Comparison of ENCODE assay signal across 14 cellular contexts in the genomic region with DNA sequence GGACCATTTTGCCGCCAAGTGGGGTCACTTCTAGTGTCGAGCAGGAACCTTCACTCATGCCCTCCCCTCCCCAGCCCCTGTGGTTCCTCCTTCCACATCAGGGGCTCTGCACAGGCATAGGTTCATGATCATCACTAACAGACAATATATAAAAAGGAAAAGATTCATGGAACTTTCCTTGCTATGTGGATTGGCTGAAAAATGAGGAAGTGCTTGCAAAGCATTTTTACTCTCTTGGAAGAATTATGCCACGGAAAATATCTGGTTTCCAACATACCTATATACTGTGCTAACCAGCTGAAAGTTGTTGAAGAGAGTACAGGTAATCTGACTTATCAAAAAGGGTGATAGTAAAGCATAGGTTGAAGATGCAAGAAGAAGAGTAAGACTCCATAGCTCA. TPM values are rescaled to one million over a fixed set of nuclear protein-coding genes. Genes with fewer than 3 reads are reported as not detected.
A peak's percentile ranks its signal among the peaks of the same experiment; 100 is the strongest.
DNase-seq lines count a peak whose midpoint lies in the region; ATAC-seq and TF ChIP-seq lines count a peak whose summit lies in the region.
"Had no signal": no experiment of that assay in that cellular context is flagged by ENCODE, and none has a peak within 500 bp of the region (broad histone marks: within the 10 kb centered on the region; RNA-seq: fewer than 3 reads in every experiment).

No MANE protein-coding gene starts in this region.

- ATAC-seq in T-cell (replicated peaks in 1 of 4) = no peak
- ATAC-seq: activated naive CD4-positive, alpha-beta T cell treated with anti-CD3 and anti-CD28 coated beads, Interleukin-2, amount 50 U/mL, for 72 hours had no signal

- no peak for TF ChIP-seq CTCF in type B pancreatic cell (conservative IDR thresholded peaks at IDR 0.05)

- no peak overlapping the region for H3K27ac Mint-ChIP-seq in activated naive CD4-positive, alpha-beta T cell treated with anti-CD3 and anti-CD28 coated beads for 36 hours
- H3K27ac Mint-ChIP-seq in activated naive CD4-positive, alpha-beta T cell treated with anti-CD3 and anti-CD28 coated beads, Interleukin-2, amount 10 ng/mL, durations not matched to agents 7 days and 5 days = no peak overlapping the region
- H3K27ac Mint-ChIP-seq in T-cell = no peak overlapping the region
- no peak overlapping the region for H3K27ac Mint-ChIP-seq in type B pancreatic cell
- H3K27ac Mint-ChIP-seq: activated naive CD4-positive, alpha-beta T cell treated with anti-CD3 and anti-CD28 coated beads, Interleukin-2, amount 50 U/mL, for 72 hours had no signal

- H3K9me3 ChIP-seq in iPS-20b (ENCODE audit: insufficient read depth, low read depth, low read length) = no peaks in the 10 kb centered on the region
- H3K9me3 ChIP-seq: SJSA1 had no signal

- intact Hi-C loops in activated naive CD4-positive, alpha-beta T cell treated with anti-CD3 and anti-CD28 coated beads for 36 hours (cut with micrococcal nuclease) = no loop called here

- H3K27ac ChIP-seq in iPS-20b (ENCODE audit: low read length) = peak overlapping the region; percentile 88
- H3K27ac ChIP-seq: SJSA1 had no signal

- H3K9ac ChIP-seq in iPS-20b (ENCODE audit: low read depth, low read length) = peak overlapping the region; percentile 60; the same call in 1 of the 2 replicates

- peaks cover 11% of the 10 kb centered on the region for H3K4me1 Mint-ChIP-seq in activated naive CD4-positive, alpha-beta T cell treated with anti-CD3 and anti-CD28 coated beads for 36 hours (ENCODE audit: low read depth)
- peaks cover 15% of the 10 kb centered on the region for H3K4me1 Mint-ChIP-seq in activated naive CD4-positive, alpha-beta T cell treated with anti-CD3 and anti-CD28 coated beads, Interleukin-2, amount 10 ng/mL, durations not matched to agents 7 days and 5 days
- H3K4me1 Mint-ChIP-seq in T-cell (peaks cover 7 to 16% (median 12%) of the 10 kb centered on the region in 3 donors), type B pancreatic cell (ENCODE audit: unreplicated experiment) (peaks cover under 1% of the 10 kb centered on the region)

- H3K9me3 Mint-ChIP-seq in activated naive CD4-positive, alpha-beta T cell treated with anti-CD3 and anti-CD28 coated beads for 36 hours = no peaks in the 10 kb centered on the region
- no peaks in the 10 kb centered on the region for H3K9me3 Mint-ChIP-seq in activated naive CD4-positive, alpha-beta T cell treated with anti-CD3 and anti-CD28 coated beads, Interleukin-2, amount 10 ng/mL, durations not matched to agents 7 days and 5 days
- peaks cover 0 to 5% (median 4%) of the 10 kb centered on the region in 3 donors for H3K9me3 Mint-ChIP-seq in T-cell
- H3K9me3 Mint-ChIP-seq in type B pancreatic cell = no peaks in the 10 kb centered on the region

- peak overlapping the region; percentile 74; the same call in 1 of the 2 replicates for H3K4me3 ChIP-seq in iPS-20b (ENCODE audit: low read length)
- H3K4me3 ChIP-seq: SJSA1 had no signal

- no peak for DNase-seq in activated naive CD4-positive, alpha-beta T cell treated with anti-CD3 and anti-CD28 coated beads for 36 hours
- DNase-seq in activated naive CD4-positive, alpha-beta T cell treated with anti-CD3 and anti-CD28 coated beads, Interleukin-2, amount 10 ng/mL, durations not matched to agents 7 days and 5 days = no peak
- DNase-seq in T-cell = no peak
- DNase-seq in type B pancreatic cell (ENCODE audit: extremely low spot score, unreplicated experiment) = no peak
- no peak for DNase-seq in stimulated activated naive CD4-positive, alpha-beta T cell treated with Interleukin-2 at 50 U/mL for 16 hours (lab: John Stamatoyannopoulos, UW)
- DNase-seq in mesenteric fat pad (ENCODE audit: low spot score) = no peak
- no peak for DNase-seq in HUDEP-2 (lab: John Stamatoyannopoulos, UW; ENCODE audit: unreplicated experiment in 76 of 76)
- DNase-seq: effector CD4-positive, alpha-beta T cell; NCI-H1436; stimulated activated CD4-positive, alpha-beta T cell treated with anti-CD3 and anti-CD28 coated beads, Interleukin-15, amount 100 ng/mL, for 24 hours had no signal

- H3K4me3 Mint-ChIP-seq in activated naive CD4-positive, alpha-beta T cell treated with anti-CD3 and anti-CD28 coated beads for 36 hours = peak overlapping the region; percentile 38
- no peak overlapping the region for H3K4me3 Mint-ChIP-seq in activated naive CD4-positive, alpha-beta T cell treated with anti-CD3 and anti-CD28 coated beads, Interleukin-2, amount 10 ng/mL, durations not matched to agents 7 days and 5 days
- peak overlapping the region; percentile 45 to 92 (median 70) for H3K4me3 Mint-ChIP-seq in T-cell
- H3K4me3 Mint-ChIP-seq in type B pancreatic cell = peak overlapping the region; percentile 86

- H3K4me1 ChIP-seq in iPS-20b (ENCODE audit: insufficient read depth, low read length) = peaks cover 44% of the 10 kb centered on the region

- CTCF ChIA-PET in activated naive CD4-positive, alpha-beta T cell treated with anti-CD3 and anti-CD28 coated beads for 36 hours (lab: Charles Lee) = no interaction called here
- CTCF ChIA-PET in activated naive CD4-positive, alpha-beta T cell treated with anti-CD3 and anti-CD28 coated beads, Interleukin-2, amount 10 ng/mL, durations not matched to agents 7 days and 5 days (lab: Charles Lee) = no interaction called here
- CTCF ChIA-PET in T-cell (lab: Charles Lee) = no interaction called here

- H3K36me3 ChIP-seq in iPS-20b (ENCODE audit: insufficient read depth, low read depth, low read length) = no peaks in the 10 kb centered on the region
- H3K36me3 ChIP-seq: SJSA1 had no signal

- H3K27me3 Mint-ChIP-seq in activated naive CD4-positive, alpha-beta T cell treated with anti-CD3 and anti-CD28 coated beads for 36 hours (ENCODE audit: low read depth) = peaks cover 52% of the 10 kb centered on the region
- peaks cover 58% of the 10 kb centered on the region for H3K27me3 Mint-ChIP-seq in activated naive CD4-positive, alpha-beta T cell treated with anti-CD3 and anti-CD28 coated beads, Interleukin-2, amount 10 ng/mL, durations not matched to agents 7 days and 5 days
- H3K27me3 Mint-ChIP-seq in T-cell (peaks cover 46 to 54% of the 10 kb centered on the region in 2 donors), type B pancreatic cell (peaks cover 46% of the 10 kb centered on the region)

- H3K27me3 ChIP-seq in iPS-20b (ENCODE audit: insufficient read depth, low read length) = peaks cover 35% of the 10 kb centered on the region

- no peaks in the 10 kb centered on the region for H3K36me3 Mint-ChIP-seq in activated naive CD4-positive, alpha-beta T cell treated with anti-CD3 and anti-CD28 coated beads for 36 hours (ENCODE audit: low read depth)
- no peaks in the 10 kb centered on the region for H3K36me3 Mint-ChIP-seq in activated naive CD4-positive, alpha-beta T cell treated with anti-CD3 and anti-CD28 coated beads, Interleukin-2, amount 10 ng/mL, durations not matched to agents 7 days and 5 days
- H3K36me3 Mint-ChIP-seq in T-cell = no peaks in the 10 kb centered on the region
- no peaks in the 10 kb centered on the region for H3K36me3 Mint-ChIP-seq in type B pancreatic cell

- POLR2A ChIA-PET in T-cell (lab: Charles Lee) = no interaction called here

RNA-seq across cellular contexts. Expression of gene PGBD5, which starts 1.3 kb away (rescaled TPM):
- total RNA-seq in activated naive CD4-positive, alpha-beta T cell treated with anti-CD3 and anti-CD28 coated beads for 36 hours = not detected
- total RNA-seq in T-cell (under 1 TPM in 3 of 5 donors, not detected in 2; 0.03 to 0.09 (median 0.09) TPM), type B pancreatic cell (ENCODE audit: low replicate concordance) (7.2 and 8.7 TPM in 2 replicates), mesenteric fat pad (1.4 TPM)
- total RNA-seq: NCI-H460 had no signal
